9 cellular contexts compared by ENCODE assay signal in the genomic region with DNA sequence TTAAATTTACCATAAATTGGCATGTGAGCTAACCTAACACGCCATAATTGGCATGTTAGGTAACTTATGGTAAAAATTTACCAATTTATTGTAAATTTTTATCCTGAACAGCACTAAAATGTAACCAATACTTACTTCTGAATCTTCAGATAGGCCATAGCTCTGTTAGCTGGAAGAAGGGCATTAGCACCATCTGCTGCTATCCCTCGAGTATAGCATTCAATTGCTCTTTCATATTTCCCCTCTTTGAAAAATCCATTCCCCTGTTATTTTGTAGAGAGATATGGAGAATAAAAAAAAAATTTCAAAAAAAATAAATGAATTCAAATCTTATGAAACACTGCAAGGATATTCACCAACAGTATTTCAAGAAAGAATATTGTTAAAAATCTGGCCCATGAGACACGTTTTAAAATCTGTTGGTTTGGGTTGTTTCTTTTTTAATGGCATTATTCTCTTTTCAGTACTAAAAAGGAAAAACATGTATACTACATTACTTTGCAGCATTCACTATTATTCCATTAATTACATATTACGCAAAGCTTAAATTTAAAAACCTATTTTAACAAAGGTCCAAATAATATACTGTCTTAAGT. TPM values are rescaled to one million over a fixed set of nuclear protein-coding genes. Genes with fewer than 3 reads are reported as not detected.
DNase-seq lines count a peak whose midpoint lies in the region; ATAC-seq, FAIRE-seq and TF ChIP-seq lines count a peak whose summit lies in the region.
"Had no signal": no experiment of that assay in that cellular context is flagged by ENCODE, and none has a peak within 500 bp of the region (broad histone marks: within the 10 kb centered on the region; RNA-seq: fewer than 3 reads in every experiment).

No MANE protein-coding gene starts in this region.

- no peaks in the 10 kb centered on the region for H3K27me3 Mint-ChIP-seq in CD14-positive monocyte (ENCODE audit: low read depth in 3 of 3)

- H3K9me3 ChIP-seq in kidney (ENCODE audit: control insufficient read depth in 1 of 2, low read length in 2 of 2) = no peaks in the 10 kb centered on the region

- no peaks in the 10 kb centered on the region for H3K4me1 ChIP-seq in kidney (ENCODE audit: control insufficient read depth in 1 of 2, insufficient read depth in 1 of 2, low read depth in 1 of 2, low read length in 2 of 2)

- no peak overlapping the region for H3K4me3 ChIP-seq in astrocyte of the spinal cord (ENCODE audit: low read depth, low read length)
- H3K4me3 ChIP-seq in kidney (ENCODE audit: low read length in 2 of 2) = no peak overlapping the region

- ATAC-seq in GM18858 (IDR thresholded peaks at IDR 0.05; ENCODE audit: unreplicated experiment) (peak; percentile 42), GM18867 (IDR thresholded peaks at IDR 0.05; ENCODE audit: unreplicated experiment) (no peak)

- no peak overlapping the region for H3K27ac Mint-ChIP-seq in CD14-positive monocyte
- H3K27ac Mint-ChIP-seq: immature natural killer cell had no signal

- H3K36me3 Mint-ChIP-seq in CD14-positive monocyte = peaks cover 49 to 66% of the 10 kb centered on the region in 2 donors

- peaks cover 0 to 9% of the 10 kb centered on the region in 2 donors for H3K36me3 ChIP-seq in kidney (ENCODE audit: control insufficient read depth in 1 of 2, insufficient read depth in 2 of 2, low read length in 2 of 2)

- intact Hi-C loops in CD14-positive monocyte (cut with micrococcal nuclease) = no loop called here
- intact Hi-C loops in kidney (cut with DNase I) = loop anchor here (10.0 kb wide), 1 partner anchor 652 kb away; no protein-coding TSS in a partner anchor

- in situ Hi-C loops in astrocyte of the spinal cord (cut with HindIII; ENCODE audit: low sequenced_read_pairs) = no loop called here

- DNase-seq in CD14-positive monocyte (ENCODE audit: low spot score) = no peak
- DNase-seq in NCI-H226 = peak; percentile 9
- DNase-seq in astrocyte of the spinal cord (ENCODE audit: low read depth, low spot score) = peak; percentile 55
- no peak for DNase-seq in kidney
- DNase-seq in UCSD-AML1 (lab: John Stamatoyannopoulos, UW; ENCODE audit: unreplicated experiment) = no peak
- no peak for DNase-seq in activated T-cell treated with anti-CD3 and anti-CD28 coated beads for 4 hours

- H3K9ac ChIP-seq in kidney (ENCODE audit: low read length in 2 of 2) = no peak overlapping the region

- TF ChIP-seq CTCF in CD14-positive monocyte (IDR thresholded peaks at IDR 0.05) (peak; percentile 51), astrocyte of the spinal cord (IDR thresholded peaks at IDR 0.05; ENCODE audit: low read depth, low read length) (peak; percentile 78), kidney (IDR thresholded peaks at IDR 0.05; ENCODE audit: borderline replicate concordance, extremely low read depth, insufficient read depth) (peak; percentile 53)

- H3K4me3 Mint-ChIP-seq in CD14-positive monocyte = no peak overlapping the region
- H3K4me3 Mint-ChIP-seq: immature natural killer cell had no signal

- no peaks in the 10 kb centered on the region for H3K4me1 Mint-ChIP-seq in CD14-positive monocyte
- H3K4me1 Mint-ChIP-seq: immature natural killer cell had no signal

- no peak overlapping the region for H3K27ac ChIP-seq in kidney (ENCODE audit: low read depth in 2 of 2, low read length in 2 of 2)

- peaks cover 0 to 2% (median 0%) of the 10 kb centered on the region in 7 donors for H3K9me3 Mint-ChIP-seq in CD14-positive monocyte
- H3K9me3 Mint-ChIP-seq: immature natural killer cell had no signal

- peak; percentile 91 for FAIRE-seq in kidney (lab: Jason Lieb, UNC)

RNA-seq across cellular contexts. Expression of a gene that starts 19.1 kb away (rescaled TPM):
- polyA plus RNA-seq in CD14-positive monocyte = 10 to 100 TPM; 19.0 to 20.6 TPM
- 20.6 TPM for total RNA-seq in kidney
- 15.6 TPM for polyA plus RNA-seq in kidney (ENCODE audit: insufficient read depth, low read depth, low replicate concordance)

RNA-seq across cellular contexts. Expression of a gene that starts 38.5 kb away (rescaled TPM):
- polyA plus RNA-seq in CD14-positive monocyte = under 1 TPM in 1 of 2 donors, not detected in 1; 0.40 TPM
- 0.91 TPM for total RNA-seq in kidney
- polyA plus RNA-seq in kidney (ENCODE audit: insufficient read depth, low read depth, low replicate concordance) = 0.28 TPM
- polyA plus RNA-seq: immature natural killer cell had no signal

Comparison
In these comparisons a context has a peak if more than half of its experiments do, and no peak if none do; other contexts are left out.
1. DNase-seq: peak in NCI-H226 (single experiment) and astrocyte of the spinal cord (single experiment); none in CD14-positive monocyte (single experiment), kidney (single experiment), UCSD-AML1 (single experiment) and activated T-cell treated with anti-CD3 and anti-CD28 coated beads for 4 hours (single experiment).
2. Peak in every context shown above with its lines, with median percentiles within 50 percentile points of each other: CTCF ChIP-seq.